Comparison of ENCODE assay signal across 1 cellular context in the genomic region with DNA sequence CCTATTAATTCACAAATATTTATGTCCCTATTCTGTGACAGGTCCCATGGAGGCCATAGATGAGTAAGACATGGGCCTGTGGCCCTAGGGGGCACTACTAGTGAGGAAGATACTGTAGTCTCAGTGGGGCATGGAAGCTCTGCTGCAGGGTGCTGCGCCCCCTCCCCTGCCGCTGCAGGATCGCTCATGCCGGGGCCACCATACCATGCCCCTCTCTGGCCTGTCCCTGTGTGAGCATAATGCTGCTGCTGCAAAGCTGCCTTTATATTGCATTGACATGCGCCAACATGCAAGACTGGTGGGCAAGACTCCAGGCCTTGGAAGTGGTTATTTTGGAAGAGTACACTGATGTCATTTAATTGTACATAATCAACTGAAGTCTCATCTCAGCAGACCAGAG.
TF ChIP-seq lines count a peak whose summit lies in the region.

No MANE protein-coding gene starts in this region.

TF ChIP-seq in IMR-90, 13 proteins besides CTCF, POLR2A, EP300 and RAD21:
- no peak for TF ChIP-seq MAZ (IDR thresholded peaks at IDR 0.05; ENCODE audit: borderline replicate concordance, low read depth, low read length)
- no peak for TF ChIP-seq RFX5 (IDR thresholded peaks at IDR 0.05; ENCODE audit: low read depth, low read length)
- TF ChIP-seq FOS (IDR thresholded peaks at IDR 0.05; ENCODE audit: low read depth, low read length): no peak
- TF ChIP-seq MAFK (IDR thresholded peaks at IDR 0.05; ENCODE audit: low read depth, low read length): no peak
- no peak for TF ChIP-seq CHD1 (IDR thresholded peaks at IDR 0.05; ENCODE audit: low read depth, low read length)
- no peak for TF ChIP-seq MXI1 (IDR thresholded peaks at IDR 0.05; ENCODE audit: borderline replicate concordance, low read depth, low read length)
- TF ChIP-seq, protein P1, sequence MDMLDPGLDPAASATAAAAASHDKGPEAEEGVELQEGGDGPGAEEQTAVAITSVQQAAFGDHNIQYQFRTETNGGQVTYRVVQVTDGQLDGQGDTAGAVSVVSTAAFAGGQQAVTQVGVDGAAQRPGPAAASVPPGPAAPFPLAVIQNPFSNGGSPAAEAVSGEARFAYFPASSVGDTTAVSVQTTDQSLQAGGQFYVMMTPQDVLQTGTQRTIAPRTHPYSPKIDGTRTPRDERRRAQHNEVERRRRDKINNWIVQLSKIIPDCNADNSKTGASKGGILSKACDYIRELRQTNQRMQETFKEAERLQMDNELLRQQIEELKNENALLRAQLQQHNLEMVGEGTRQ (IDR thresholded peaks at IDR 0.05; ENCODE audit: low read depth, low read length): no peak
- TF ChIP-seq NFE2L2 (IDR thresholded peaks at IDR 0.05; ENCODE audit: low read depth, low read length): no peak
- no peak for TF ChIP-seq CEBPB (IDR thresholded peaks at IDR 0.05; ENCODE audit: low read depth, low read length)
- TF ChIP-seq RCOR1 (IDR thresholded peaks at IDR 0.05; ENCODE audit: insufficient replicate concordance, low read length): no peak
- no peak for TF ChIP-seq SMC3 (IDR thresholded peaks at IDR 0.05; ENCODE audit: low read depth, low read length)
- TF ChIP-seq, protein P2, sequence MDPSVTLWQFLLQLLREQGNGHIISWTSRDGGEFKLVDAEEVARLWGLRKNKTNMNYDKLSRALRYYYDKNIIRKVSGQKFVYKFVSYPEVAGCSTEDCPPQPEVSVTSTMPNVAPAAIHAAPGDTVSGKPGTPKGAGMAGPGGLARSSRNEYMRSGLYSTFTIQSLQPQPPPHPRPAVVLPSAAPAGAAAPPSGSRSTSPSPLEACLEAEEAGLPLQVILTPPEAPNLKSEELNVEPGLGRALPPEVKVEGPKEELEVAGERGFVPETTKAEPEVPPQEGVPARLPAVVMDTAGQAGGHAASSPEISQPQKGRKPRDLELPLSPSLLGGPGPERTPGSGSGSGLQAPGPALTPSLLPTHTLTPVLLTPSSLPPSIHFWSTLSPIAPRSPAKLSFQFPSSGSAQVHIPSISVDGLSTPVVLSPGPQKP (IDR thresholded peaks at IDR 0.05; ENCODE audit: borderline replicate concordance, low read depth, low read length): no peak
- TF ChIP-seq BHLHE40 (IDR thresholded peaks at IDR 0.05; ENCODE audit: low read depth, low read length): no peak
